25 cellular contexts compared by ENCODE assay signal in the genomic region with DNA sequence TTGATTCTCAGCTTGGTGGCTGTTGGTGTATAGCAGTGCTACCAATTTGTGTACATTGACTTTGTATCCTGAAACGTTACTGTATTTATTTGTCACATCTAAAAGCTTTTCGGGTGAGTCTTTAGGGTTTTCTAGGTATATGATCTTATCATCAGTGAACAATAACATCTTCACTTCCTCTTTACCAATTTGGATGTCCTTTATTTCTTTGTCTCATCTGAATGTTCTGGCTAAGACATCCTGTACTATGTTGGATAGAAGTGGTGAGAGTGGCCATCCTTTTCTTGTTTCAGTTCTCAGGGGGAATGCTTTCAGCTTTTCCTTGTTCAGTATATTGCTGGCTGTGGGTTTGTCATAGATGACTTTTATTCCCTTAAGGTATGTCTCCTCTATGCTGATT.
"Had no signal": no experiment of that assay in that cellular context is flagged by ENCODE, and none has a peak within 500 bp of the region (broad histone marks: within the 10 kb centered on the region; RNA-seq: fewer than 3 reads in every experiment).

No MANE protein-coding gene starts in this region.

- H3K36me3 ChIP-seq: gastrocnemius medialis, lower lobe of right lung, prostate gland, sigmoid colon, stomach, thoracic aorta, tibial nerve, upper lobe of left lung had no signal

- DNase-seq: effector CD8-positive, alpha-beta T cell; endodermal cell; foreskin fibroblast; gastrocnemius medialis; head of caudate nucleus; left ventricle myocardium superior; lower lobe of right lung; naive thymus-derived CD8-positive, alpha-beta T cell; nephron progenitor cell; nucleus accumbens; right cardiac atrium; sigmoid colon; stimulated activated CD4-positive, alpha-beta T cell treated with anti-CD3 and anti-CD28 coated beads, Interleukin-2, amount 100 ng/mL, for 24 hours; stimulated activated CD4-positive, alpha-beta T cell treated with anti-CD3 and anti-CD28 coated beads, Interleukin-4, amount 100 ng/mL, for 24 hours; stimulated activated naive CD4-positive, alpha-beta T cell treated with Interleukin-2 at 50 U/mL for 16 hours; stomach; upper lobe of left lung had no signal

- ATAC-seq: esophagus mucosa; gastrocnemius medialis; left ventricle myocardium superior; lower lobe of right lung; naive thymus-derived CD8-positive, alpha-beta T cell; right cardiac atrium; stimulated activated effector memory CD8-positive, alpha-beta T cell treated with anti-CD3 and anti-CD28 coated beads, Interleukin-12 subunit alpha, Interleukin-12 subunit beta, amount 100 ng/mL, for 72 hours had no signal

- H3K27ac Mint-ChIP-seq: endodermal cell; nephron progenitor cell; stimulated activated effector memory CD8-positive, alpha-beta T cell treated with anti-CD3 and anti-CD28 coated beads, Interleukin-12 subunit alpha, Interleukin-12 subunit beta, amount 100 ng/mL, for 72 hours had no signal

- FAIRE-seq: keratinocyte, urothelium cell line had no signal

- H3K4me3 ChIP-seq: gastrocnemius medialis, lower lobe of right lung, prostate gland, sigmoid colon, stomach, thoracic aorta, tibial nerve, upper lobe of left lung had no signal

- H3K4me1 Mint-ChIP-seq: endodermal cell; nephron progenitor cell; stimulated activated effector memory CD8-positive, alpha-beta T cell treated with anti-CD3 and anti-CD28 coated beads, Interleukin-12 subunit alpha, Interleukin-12 subunit beta, amount 100 ng/mL, for 72 hours had no signal

- H3K27ac ChIP-seq: epithelial cell of prostate, gastrocnemius medialis, lower lobe of right lung, prostate gland, sigmoid colon, stomach, thoracic aorta, tibial nerve, upper lobe of left lung had no signal

- H3K4me3 Mint-ChIP-seq: endodermal cell; naive thymus-derived CD8-positive, alpha-beta T cell; nephron progenitor cell; stimulated activated effector memory CD8-positive, alpha-beta T cell treated with anti-CD3 and anti-CD28 coated beads, Interleukin-12 subunit alpha, Interleukin-12 subunit beta, amount 100 ng/mL, for 72 hours had no signal

- H3K36me3 Mint-ChIP-seq: stimulated activated effector memory CD8-positive, alpha-beta T cell treated with anti-CD3 and anti-CD28 coated beads, Interleukin-12 subunit alpha, Interleukin-12 subunit beta, amount 100 ng/mL, for 72 hours had no signal

- H3K27me3 Mint-ChIP-seq: naive thymus-derived CD8-positive, alpha-beta T cell had no signal

- H3K27me3 ChIP-seq: gastrocnemius medialis, sigmoid colon, stomach, tibial nerve, upper lobe of left lung had no signal

- H3K9me3 ChIP-seq: gastrocnemius medialis, prostate gland, thoracic aorta had no signal

- H3K4me1 ChIP-seq: gastrocnemius medialis, lower lobe of right lung, prostate gland, sigmoid colon, stomach, tibial nerve, upper lobe of left lung had no signal
